9 cellular contexts compared by ENCODE assay signal in the genomic region with DNA sequence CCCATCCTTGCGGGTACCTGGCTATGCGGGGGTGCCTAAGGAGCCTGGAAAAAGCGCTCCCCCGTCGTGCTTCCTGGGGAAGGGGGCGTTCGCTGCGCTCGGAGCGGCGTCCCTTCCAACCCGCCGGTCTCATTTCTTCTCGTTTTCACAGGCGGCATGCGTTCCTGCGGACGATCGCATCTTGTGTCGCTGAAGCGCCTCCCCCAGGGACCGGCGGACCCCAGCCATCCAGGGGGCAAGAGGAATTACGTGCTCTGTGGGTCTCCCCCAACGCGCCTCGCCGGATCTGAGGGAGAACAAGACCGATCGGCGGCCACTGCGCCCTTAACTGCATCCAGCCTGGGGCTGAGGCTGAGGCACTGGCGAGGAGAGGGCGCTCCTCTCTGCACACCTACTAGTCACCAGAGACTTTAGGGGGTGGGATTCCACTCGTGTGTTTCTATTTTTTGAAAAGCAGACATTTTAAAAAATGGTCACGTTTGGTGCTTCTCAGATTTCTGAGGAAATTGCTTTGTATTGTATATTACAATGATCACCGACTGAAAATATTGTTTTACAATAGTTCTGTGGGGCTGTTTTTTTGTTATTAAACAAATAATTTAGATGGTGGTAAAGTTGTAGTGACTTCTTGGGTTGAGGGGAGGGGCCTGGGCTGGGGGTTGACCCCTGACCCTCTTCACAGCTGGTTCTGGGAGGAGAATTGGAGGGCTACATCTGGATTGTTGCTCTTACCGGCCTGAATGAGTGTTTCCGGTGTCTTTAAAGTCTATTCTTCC. TPM values are rescaled to one million over a fixed set of nuclear protein-coding genes. Genes with fewer than 3 reads are reported as not detected.
A peak's percentile ranks its signal among the peaks of the same experiment; 100 is the strongest.
DNase-seq lines count a peak whose midpoint lies in the region; ATAC-seq and TF ChIP-seq lines count a peak whose summit lies in the region.
"Had no signal": no experiment of that assay in that cellular context is flagged by ENCODE, and none has a peak within 500 bp of the region (broad histone marks: within the 10 kb centered on the region; RNA-seq: fewer than 3 reads in every experiment).

No MANE protein-coding gene starts in this region.

- H3K9me3 ChIP-seq in left ventricle myocardium inferior (replicated peaks), result no peaks in the 10 kb centered on the region

- ATAC-seq in HG03354 (IDR thresholded peaks at IDR 0.05; ENCODE audit: poor library complexity, severe bottlenecking, unreplicated experiment), result no peak

- H3K4me1 ChIP-seq in left ventricle myocardium inferior, result peaks cover 68% of the 10 kb centered on the region

- peak overlapping the region; percentile 85 for H3K4me3 Mint-ChIP-seq in activated naive CD4-positive, alpha-beta T cell treated with anti-CD3 and anti-CD28 coated beads for 36 hours

- intact Hi-C loops in activated naive CD4-positive, alpha-beta T cell treated with anti-CD3 and anti-CD28 coated beads for 36 hours (cut with micrococcal nuclease), result loop anchor here (1.0 to 2.0 kb wide), 4 partner anchors 13 to 91 kb away; a partner anchor contains a TSS
- intact Hi-C loops in left ventricle myocardium inferior (cut with micrococcal nuclease), result loop anchor here (2.0 kb wide), 1 partner anchor 33 kb away; no protein-coding TSS in a partner anchor

- no peaks in the 10 kb centered on the region for H3K36me3 Mint-ChIP-seq in activated naive CD4-positive, alpha-beta T cell treated with anti-CD3 and anti-CD28 coated beads for 36 hours (ENCODE audit: low read depth)

- H3K9me3 Mint-ChIP-seq in activated naive CD4-positive, alpha-beta T cell treated with anti-CD3 and anti-CD28 coated beads for 36 hours, result no peaks in the 10 kb centered on the region

- H3K27me3 Mint-ChIP-seq in activated naive CD4-positive, alpha-beta T cell treated with anti-CD3 and anti-CD28 coated beads for 36 hours (ENCODE audit: low read depth), result peaks cover 48% of the 10 kb centered on the region

- H3K27ac ChIP-seq in left ventricle myocardium inferior (replicated peaks), result peak overlapping the region; percentile 93

- peak overlapping the region; percentile 79 for H3K4me3 ChIP-seq in Jurkat, Clone E6-1 (ENCODE audit: low read length)
- H3K4me3 ChIP-seq in left ventricle myocardium inferior, result peak overlapping the region; percentile 78
- H3K4me3 ChIP-seq in retinal pigment epithelial cell (ENCODE audit: low read length), result peak overlapping the region; percentile 99

- H3K27me3 ChIP-seq in left ventricle myocardium inferior (ENCODE audit: low read depth), result peaks cover 4% of the 10 kb centered on the region

- TF ChIP-seq CTCF in left ventricle myocardium inferior (IDR thresholded peaks at IDR 0.05; ENCODE audit: borderline replicate concordance), result no peak
- TF ChIP-seq CTCF in retinal pigment epithelial cell (conservative IDR thresholded peaks at IDR 0.05; ENCODE audit: low read depth, low read length), result no peak

- DNase-seq in CD1c-positive myeloid dendritic cell (ENCODE audit: extremely low spot score) (peak; percentile 18), left ventricle myocardium inferior (no peak), retinal pigment epithelial cell (ENCODE audit: low read depth) (no peak), T-helper 9 cell (no peak), NCI-H1930 (lab: John Stamatoyannopoulos, UW) (no peak)
- no peak for DNase-seq in Jurkat, Clone E6-1 (ENCODE audit: low read depth, low spot score)
- DNase-seq in activated naive CD4-positive, alpha-beta T cell treated with anti-CD3 and anti-CD28 coated beads for 36 hours, result peak; percentile 11

- no peaks in the 10 kb centered on the region for H3K36me3 ChIP-seq in left ventricle myocardium inferior

- no peak overlapping the region for H3K27ac Mint-ChIP-seq in activated naive CD4-positive, alpha-beta T cell treated with anti-CD3 and anti-CD28 coated beads for 36 hours

- CTCF ChIA-PET in activated naive CD4-positive, alpha-beta T cell treated with anti-CD3 and anti-CD28 coated beads for 36 hours (lab: Charles Lee), result interaction anchor here (1.6 to 11.2 kb wide), 6 partner anchors 28 to 117 kb away, joined by 3 to 330 read pairs (median 22); a partner anchor contains a TSS

- H3K4me1 Mint-ChIP-seq in activated naive CD4-positive, alpha-beta T cell treated with anti-CD3 and anti-CD28 coated beads for 36 hours (ENCODE audit: low read depth), result peaks cover 26% of the 10 kb centered on the region

RNA-seq across cellular contexts. Expression of a gene that starts 1.0 kb away (rescaled TPM):
- 67.2 TPM for polyA plus RNA-seq in Jurkat, Clone E6-1 (2012; ENCODE audit: insufficient read depth, insufficient read length)
- total RNA-seq in activated naive CD4-positive, alpha-beta T cell treated with anti-CD3 and anti-CD28 coated beads for 36 hours, result 1 to 10 TPM; 1.8 to 2.4 TPM
- total RNA-seq in left ventricle myocardium inferior, result 91.5 TPM

RNA-seq across cellular contexts. Expression of a gene that starts 31.6 kb away (rescaled TPM):
- not detected for polyA plus RNA-seq in Jurkat, Clone E6-1 (2012; ENCODE audit: insufficient read depth, insufficient read length)
- total RNA-seq in activated naive CD4-positive, alpha-beta T cell treated with anti-CD3 and anti-CD28 coated beads for 36 hours, result not detected
- 7.6 TPM for total RNA-seq in left ventricle myocardium inferior
- total RNA-seq: NCI-H460 had no signal

Comparison
In these comparisons a context has a peak if more than half of its experiments do, and no peak if none do; other contexts are left out.
1. DNase-seq: peak in CD1c-positive myeloid dendritic cell (single experiment) and activated naive CD4-positive, alpha-beta T cell treated with anti-CD3 and anti-CD28 coated beads for 36 hours (single experiment); none in Jurkat, Clone E6-1 (single experiment), left ventricle myocardium inferior (single experiment), retinal pigment epithelial cell (single experiment), T-helper 9 cell (single experiment) and NCI-H1930 (0 of 2).
2. RNA of a gene that starts 1.0 kb away (total RNA-seq): 91.5 TPM in left ventricle myocardium inferior (single experiment); 1.8 to 2.4 TPM in activated naive CD4-positive, alpha-beta T cell treated with anti-CD3 and anti-CD28 coated beads for 36 hours; every median in the first group is over 10 times any median in the second.
3. Peak in every context shown above with its lines, with median percentiles within 50 percentile points of each other: H3K4me3 ChIP-seq.